ENCODE assay signal across 9 cellular contexts in genomic region chr22:38788417-38788816, GRCh38. TPM values are rescaled to one million over a fixed set of nuclear protein-coding genes. Genes with fewer than 3 reads are reported as not detected.
A peak's percentile ranks its signal among the peaks of the same experiment; 100 is the strongest.
DNase-seq lines count a peak whose midpoint lies in the region; ATAC-seq and TF ChIP-seq lines count a peak whose summit lies in the region.
"Had no signal": no experiment of that assay in that cellular context is flagged by ENCODE, and none has a peak within 500 bp of the region (broad histone marks: within the 10 kb centered on the region; RNA-seq: fewer than 3 reads in every experiment).

No MANE protein-coding gene starts in this region.

- peak overlapping the region; percentile 13 for H3K4me3 Mint-ChIP-seq in mesothelial cell of epicardium
- H3K4me3 Mint-ChIP-seq: activated B cell treated with CpG ODN at 0.5 μM for 24 hours, endodermal cell had no signal

- no peak for TF ChIP-seq CTCF in colonic mucosa (IDR thresholded peaks at IDR 0.05)
- no peak for TF ChIP-seq CTCF in mesothelial cell of epicardium (IDR thresholded peaks at IDR 0.05; ENCODE audit: unreplicated experiment)
- TF ChIP-seq CTCF in uterus (IDR thresholded peaks at IDR 0.05): no peak

- no peaks in the 10 kb centered on the region for H3K27me3 Mint-ChIP-seq in mesothelial cell of epicardium (ENCODE audit: low read depth)
- H3K27me3 Mint-ChIP-seq: activated B cell treated with CpG ODN at 0.5 μM for 24 hours had no signal

- peak overlapping the region in 1 of 2 donors; percentile 21 for H3K9ac ChIP-seq in colonic mucosa (ENCODE audit: low read depth in 2 of 2, low read length in 2 of 2)

- H3K27ac ChIP-seq in colonic mucosa (peak overlapping the region; percentile 10), uterus (peak overlapping the region; percentile 58 to 71)

- H3K9me3 ChIP-seq in colonic mucosa (no peaks in the 10 kb centered on the region), uterus (no peaks in the 10 kb centered on the region)

- peaks cover 5% of the 10 kb centered on the region for H3K4me1 ChIP-seq in colonic mucosa
- H3K4me1 ChIP-seq in uterus: peaks cover 5 to 8% of the 10 kb centered on the region in 2 donors

- no peak for ATAC-seq in HG02852 (IDR thresholded peaks at IDR 0.05; ENCODE audit: unreplicated experiment)
- ATAC-seq in HG02798 (IDR thresholded peaks at IDR 0.05; ENCODE audit: poor library complexity, unreplicated experiment): no peak

- H3K4me3 ChIP-seq in colonic mucosa (no peak overlapping the region), uterus (no peak overlapping the region)

- no peaks in the 10 kb centered on the region for H3K9me3 Mint-ChIP-seq in mesothelial cell of epicardium
- H3K9me3 Mint-ChIP-seq: activated B cell treated with CpG ODN at 0.5 μM for 24 hours, endodermal cell had no signal

- peaks cover 3% of the 10 kb centered on the region for H3K36me3 Mint-ChIP-seq in mesothelial cell of epicardium

- H3K27me3 ChIP-seq in colonic mucosa (no peaks in the 10 kb centered on the region), uterus (no peaks in the 10 kb centered on the region)

- intact Hi-C loops in colonic mucosa (cut with DNase I): no loop called here
- intact Hi-C loops in uterus (cut with DNase I; ENCODE audit: low total_unique reads): no loop called here

- no peak for TF ChIP-seq POLR2A in uterus (IDR thresholded peaks at IDR 0.05)

- peak overlapping the region; percentile 92 for H3K27ac Mint-ChIP-seq in mesothelial cell of epicardium
- H3K27ac Mint-ChIP-seq: activated B cell treated with CpG ODN at 0.5 μM for 24 hours, endodermal cell had no signal

- DNase-seq in NCI-H2107 (lab: John Stamatoyannopoulos, UW): peak; percentile 20
- DNase-seq in colonic mucosa: peak; percentile 26
- DNase-seq in mesothelial cell of epicardium (ENCODE audit: low spot score in 2 of 2, unreplicated experiment in 2 of 2): no peak
- DNase-seq in uterus: peak in 1 of 2 donors; percentile 56
- no peak for DNase-seq in NAMALWA (ENCODE audit: low spot score)
- DNase-seq: activated B cell treated with CpG ODN at 0.5 μM for 24 hours, endodermal cell had no signal

- H3K36me3 ChIP-seq in colonic mucosa (no peaks in the 10 kb centered on the region), uterus (no peaks in the 10 kb centered on the region)

- peaks cover 43% of the 10 kb centered on the region for H3K4me1 Mint-ChIP-seq in mesothelial cell of epicardium

RNA-seq across cellular contexts. Expression of gene DNAL4, which starts 5.5 kb away (rescaled TPM):
- 10 to 100 TPM; 15.8 to 17.8 TPM for total RNA-seq in colonic mucosa
- total RNA-seq in mesothelial cell of epicardium: 15.9 to 18.0 TPM (median 17.3 TPM) in 3 replicates
- total RNA-seq in uterus: 10 to 100 TPM in 2 of 4 donors, 1 to 10 TPM in 2; 3.1 to 23.4 (median 8.3) TPM

RNA-seq across cellular contexts. Expression of gene SUN2, which starts 32.6 kb away (rescaled TPM):
- 100 to 1,000 TPM; 106 to 123 TPM for total RNA-seq in colonic mucosa
- 59.8 to 63.0 TPM (median 61.2 TPM) in 3 replicates for total RNA-seq in mesothelial cell of epicardium
- total RNA-seq in uterus: 100 to 1,000 TPM; 118 to 285 (median 175) TPM

RNA-seq across cellular contexts. Expression of gene NPTXR, which starts 55.4 kb away (rescaled TPM):
- total RNA-seq in colonic mucosa: 1 to 10 TPM in 1 of 2 donors, under 1 TPM in 1; 0.82 to 2.0 TPM
- 9.6 to 10.3 TPM (median 10.1 TPM) in 3 replicates for total RNA-seq in mesothelial cell of epicardium
- 10 to 100 TPM in 2 of 4 donors, 1 to 10 TPM in 2; 1.8 to 24.1 (median 10.0) TPM for total RNA-seq in uterus

Comparison
In these comparisons a context has a peak if more than half of its experiments do, and no peak if none do; other contexts are left out.
1. DNase-seq: peak in NCI-H2107 (single experiment) and colonic mucosa (single experiment); none in mesothelial cell of epicardium (0 of 2) and NAMALWA (single experiment).